In the genomic region with DNA sequence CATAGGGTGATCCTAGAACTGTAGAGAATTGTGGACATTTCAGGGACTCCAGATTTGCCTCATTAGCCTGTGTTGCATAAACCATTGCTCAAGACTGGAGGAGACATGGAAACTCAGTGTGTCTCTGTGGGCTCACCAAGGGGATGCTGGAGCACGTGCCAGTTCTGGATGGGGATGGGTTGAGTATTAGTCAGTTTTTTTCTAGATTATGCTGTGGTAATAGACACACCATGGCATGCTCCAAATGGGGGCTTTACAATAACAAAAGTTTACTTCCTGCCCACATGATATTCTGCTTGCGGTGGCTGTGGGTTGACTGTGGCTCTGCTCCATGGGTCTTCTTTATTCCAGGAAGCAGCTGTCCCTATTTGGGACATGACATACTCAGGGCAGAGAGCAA, we compare ENCODE assay signal across 1 cellular context.
TF ChIP-seq lines count a peak whose summit lies in the region.

No MANE protein-coding gene starts in this region.

TF ChIP-seq in SK-N-SH, 30 proteins besides CTCF, POLR2A, EP300 and RAD21 (continued from another document):
- TF ChIP-seq SIN3A (IDR thresholded peaks at IDR 0.05; ENCODE audit: borderline replicate concordance, low read depth, low read length) (no peak), GATA2 (CRISPR knock-in tag; IDR thresholded peaks at IDR 0.05) (no peak), MEF2A (IDR thresholded peaks at IDR 0.05; ENCODE audit: borderline replicate concordance, low read depth) (no peak), TEAD4 (IDR thresholded peaks at IDR 0.05; ENCODE audit: borderline replicate concordance, insufficient read depth) (no peak), MAX (IDR thresholded peaks at IDR 0.05; ENCODE audit: low read depth) (no peak), TCF12 (IDR thresholded peaks at IDR 0.05) (no peak), TAF1 (IDR thresholded peaks at IDR 0.05; ENCODE audit: borderline replicate concordance, low read depth, low read length) (no peak), EZH2phosphoT487 (IDR thresholded peaks at IDR 0.05; ENCODE audit: borderline replicate concordance, low read depth) (no peak), NFIC (IDR thresholded peaks at IDR 0.05; ENCODE audit: borderline replicate concordance) (no peak)
